ENCODE assay signal across 21 cellular contexts in genomic region chr5:133980652-133981051, GRCh38.
"Had no signal": no experiment of that assay in that cellular context is flagged by ENCODE, and none has a peak within 500 bp of the region (broad histone marks: within the 10 kb centered on the region; RNA-seq: fewer than 3 reads in every experiment).

No MANE protein-coding gene starts in this region.

- H3K4me1 ChIP-seq: ascending aorta, pancreas, prostate gland had no signal

- H3K27me3 ChIP-seq: ascending aorta, brain microvascular endothelial cell, dorsolateral prefrontal cortex, heart right ventricle, pancreas, tibial nerve had no signal

- H3K9me3 ChIP-seq: ascending aorta, heart right ventricle, pancreas, prostate gland, tibial nerve had no signal

- H3K27ac ChIP-seq: ascending aorta, brain microvascular endothelial cell, coronary artery, pancreas, prostate gland, tibial nerve had no signal

- H3K4me3 ChIP-seq: ascending aorta, coronary artery, dorsolateral prefrontal cortex, heart right ventricle, lung, pancreas, prostate gland, tibial nerve had no signal

- H3K36me3 ChIP-seq: prostate gland had no signal

- DNase-seq: activated CD4-positive, alpha-beta memory T cell treated with anti-CD3 and anti-CD28 coated beads, Interleukin-2, amount 10 ng/mL, durations not matched to agents 7 days and 5 days; activated CD4-positive, alpha-beta T cell treated with anti-CD3 and anti-CD28 coated beads, Interleukin-2, amount 10 ng/mL, durations not matched to agents 24 days and 14 days; activated CD4-positive, CD25-positive, alpha-beta regulatory T cell treated with anti-CD3 and anti-CD28 coated beads, Interleukin-2, amount 50 U/mL, for 72 hours; activated gamma-delta T cell; activated naive CD4-positive, alpha-beta T cell treated with anti-CD3 and anti-CD28 coated beads, Interleukin-2, amount 10 ng/mL, durations not matched to agents 7 days and 5 days; activated naive CD8-positive, alpha-beta T cell treated with anti-CD3 and anti-CD28 coated beads, Interleukin-2, amount 10 ng/mL, durations not matched to agents 7 days and 5 days; brain microvascular endothelial cell; dorsolateral prefrontal cortex; effector memory CD4-positive, alpha-beta T cell; heart right ventricle; naive B cell; pancreas; stimulated activated CD4-positive, alpha-beta T cell treated with anti-CD3 and anti-CD28 coated beads, Interleukin-2, amount 100 ng/mL, for 48 hours; stimulated activated naive CD4-positive, alpha-beta T cell treated with Interleukin-2 at 50 U/mL for 16 hours; T-helper 17 cell; T1000 had no signal
